8 cellular contexts compared by ENCODE assay signal in genomic region chr3:126083913-126084514, GRCh38.
DNase-seq lines count a peak whose midpoint lies in the region; ATAC-seq and TF ChIP-seq lines count a peak whose summit lies in the region.

TSS of gene SLC41A3 (minus strand) at chr3:126084124. CDS start at chr3:126068219, 15,905 bp downstream.

- TF ChIP-seq CTCF in choroid plexus epithelial cell (conservative IDR thresholded peaks at IDR 0.05; ENCODE audit: low read depth, low read length) = peak; percentile 48

- ATAC-seq in GM19035 (IDR thresholded peaks at IDR 0.05; ENCODE audit: unreplicated experiment) (peak; percentile 97), HG03280 (IDR thresholded peaks at IDR 0.05; ENCODE audit: unreplicated experiment) (peak; percentile 95)

- H3K4me3 ChIP-seq in choroid plexus epithelial cell (ENCODE audit: low read depth, low read length) = peak within 1 kb of the TSS; percentile 67

- peak; percentile 82 for DNase-seq in Ammon's horn (ENCODE audit: low spot score)
- peak; percentile 23 for DNase-seq in NCI-H345 treated with DMSO at 0.1 percent for 48 hours (lab: John Stamatoyannopoulos, UW; ENCODE audit: unreplicated experiment)
- peak; percentile 80 to 82 for DNase-seq in activated CD4-positive, alpha-beta T cell treated with anti-CD3 and anti-CD28 coated beads for 24 hours (ENCODE audit: low read depth in 2 of 2)
- DNase-seq in choroid plexus epithelial cell (ENCODE audit: low read depth) = peak; percentile 76
- DNase-seq in kidney tubule cell (ENCODE audit: low spot score) = peak; percentile 88
- peak; percentile 47 to 79 for DNase-seq in stimulated activated CD4-positive, alpha-beta T cell treated with anti-CD3 and anti-CD28 coated beads, Interleukin-1b, Interleukin-23, amount 100 ng/mL, for 1 hour (ENCODE audit: low read depth in 2 of 2)

Comparison
In these comparisons a context has a peak if more than half of its experiments do, and no peak if none do; other contexts are left out.
1. Peak in every context shown above with its lines: DNase-seq, ATAC-seq and H3K4me3 ChIP-seq.
2. DNase-seq: peak in every context shown above with its lines; median percentile 88 in kidney tubule cell; 82 in Ammon's horn; 81 in activated CD4-positive, alpha-beta T cell treated with anti-CD3 and anti-CD28 coated beads for 24 hours; 76 in choroid plexus epithelial cell; 63 in stimulated activated CD4-positive, alpha-beta T cell treated with anti-CD3 and anti-CD28 coated beads, Interleukin-1b, Interleukin-23, amount 100 ng/mL, for 1 hour; 23 in NCI-H345 treated with DMSO at 0.1 percent for 48 hours.